23 cellular contexts compared by ENCODE assay signal in the genomic region with DNA sequence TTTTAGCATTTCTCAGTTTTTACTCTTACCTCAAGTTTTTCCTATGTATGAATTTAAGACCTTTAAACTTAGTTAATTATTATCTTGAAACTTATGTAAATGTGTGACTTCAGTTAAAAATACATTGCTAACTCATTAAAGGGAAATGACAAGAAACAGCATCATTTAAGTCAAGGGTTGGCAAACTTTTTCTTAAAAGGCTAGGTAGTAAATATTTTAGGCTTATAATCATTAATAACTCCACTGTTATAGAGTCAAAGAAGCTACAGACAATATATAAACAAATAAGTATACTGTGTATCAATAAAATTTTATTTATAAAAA.
DNase-seq lines count a peak whose midpoint lies in the region; ATAC-seq, FAIRE-seq and TF ChIP-seq lines count a peak whose summit lies in the region.
"Had no signal": no experiment of that assay in that cellular context is flagged by ENCODE, and none has a peak within 500 bp of the region (broad histone marks: within the 10 kb centered on the region; RNA-seq: fewer than 3 reads in every experiment).

No MANE protein-coding gene starts in this region.

- peaks cover 33% of the 10 kb centered on the region for H3K4me1 Mint-ChIP-seq in astrocyte (ENCODE audit: low read depth, unreplicated experiment)

- no peak overlapping the region for H2BK5ac ChIP-seq in trophoblast cell (ENCODE audit: low read depth, low read length, poor library complexity)

- H3K27me3 ChIP-seq in ACC112 (ENCODE audit: insufficient read depth, low read length) (no peaks in the 10 kb centered on the region), HCT116 (ENCODE audit: insufficient read depth, low read length) (no peaks in the 10 kb centered on the region), astrocyte (ENCODE audit: insufficient read depth, low read length) (no peaks in the 10 kb centered on the region), lung (ENCODE audit: control insufficient read depth, insufficient read depth) (no peaks in the 10 kb centered on the region), trophoblast cell (ENCODE audit: insufficient read depth, low read length) (no peaks in the 10 kb centered on the region)
- H3K27me3 ChIP-seq: BLaER1, SJCRH30 had no signal

- H4K8ac ChIP-seq in trophoblast cell (ENCODE audit: low read depth, low read length), result no peak overlapping the region

- POLR2A ChIA-PET in HCT116 (lab: Charles Lee), result no interaction called here

- CTCF ChIA-PET in HCT116 (lab: Charles Lee), result no interaction called here

- H3K23ac ChIP-seq in trophoblast cell (ENCODE audit: low read length), result no peak overlapping the region

- TF ChIP-seq POLR2A in HCT116 (IDR thresholded peaks at IDR 0.05; ENCODE audit: borderline replicate concordance, extremely low read depth, insufficient read depth, insufficient read length), result no peak

- no peak overlapping the region for H3K4ac ChIP-seq in trophoblast cell (ENCODE audit: low read depth, low read length)

- H4K91ac ChIP-seq in trophoblast cell (ENCODE audit: low read depth, low read length), result no peak overlapping the region

- H3K27ac ChIP-seq in ACC112 (ENCODE audit: low read depth, low read length) (peak overlapping the region; percentile 85), HCT116 (ENCODE audit: low read depth, low read length) (peak overlapping the region; percentile 15; the same call in 1 of the 2 replicates), astrocyte (ENCODE audit: low read depth, low read length) (peak overlapping the region; percentile 57), lung (ENCODE audit: low read depth in 1 of 2, low read length in 1 of 2) (no peak overlapping the region), trophoblast cell (ENCODE audit: low read depth, low read length) (no peak overlapping the region)
- H3K27ac ChIP-seq: BLaER1, SJCRH30 had no signal

- H3K27ac Mint-ChIP-seq in astrocyte (ENCODE audit: unreplicated experiment), result no peak overlapping the region
- H3K27ac Mint-ChIP-seq: CD8-positive, alpha-beta T cell had no signal

- H3K79me2 ChIP-seq in ACC112 (ENCODE audit: control insufficient read depth, insufficient read depth, low read length, unreplicated experiment) (no peaks in the 10 kb centered on the region), HCT116 (ENCODE audit: insufficient read depth, low read length) (no peaks in the 10 kb centered on the region), astrocyte (ENCODE audit: insufficient read depth, low read length) (no peaks in the 10 kb centered on the region), trophoblast cell (ENCODE audit: control insufficient read depth, insufficient read depth, low read length, poor library complexity) (no peaks in the 10 kb centered on the region)

- H3K4me3 Mint-ChIP-seq in astrocyte (ENCODE audit: unreplicated experiment), result no peak overlapping the region
- H3K4me3 Mint-ChIP-seq: CD8-positive, alpha-beta T cell; GM23338 had no signal

- H4K12ac ChIP-seq in trophoblast cell (ENCODE audit: low read depth, low read length), result no peak overlapping the region

- DNase-seq in HCT116 (ENCODE audit: low read depth, low spot score), result no peak
- DNase-seq in astrocyte (ENCODE audit: low read depth), result no peak
- DNase-seq in lung (ENCODE audit: low spot score), result no peak
- no peak for DNase-seq in trophoblast cell
- no peak for DNase-seq in T1000 (lab: John Stamatoyannopoulos, UW)
- DNase-seq: CD8-positive, alpha-beta T cell; DMS79; KBM-7; NCI-H1417; NCI-H187 treated with DMSO at 0.1 percent for 48 hours; NCI-H2227 treated with DMSO at 0.1 percent for 48 hours; NCI-H510A treated with DMSO at 0.1 percent for 48 hours; NCI-H774; SJCRH30 had no signal

- BruUV-seq in HCT116 (replicated peaks; lab: Mats Ljungman, UMichigan), result no TSS peak

- no peak overlapping the region for H2BK12ac ChIP-seq in trophoblast cell (ENCODE audit: low read length)

- ATAC-seq in HCT116, result no peak
- peak; percentile 34 for ATAC-seq in lung (ENCODE audit: insufficient read depth, low FRiP score)
- ATAC-seq in HG03159 (IDR thresholded peaks at IDR 0.05; ENCODE audit: unreplicated experiment), result no peak
- no peak for ATAC-seq in GM21528 (IDR thresholded peaks at IDR 0.05; ENCODE audit: low FRiP score, unreplicated experiment)
- ATAC-seq: CD8-positive, alpha-beta T cell; GM23338 had no signal

- H3K36me3 Mint-ChIP-seq in astrocyte (ENCODE audit: low read depth, unreplicated experiment), result no peaks in the 10 kb centered on the region
- H3K36me3 Mint-ChIP-seq: CD8-positive, alpha-beta T cell had no signal

- H3K9me2 ChIP-seq in HCT116 (ENCODE audit: insufficient read depth), result no peaks in the 10 kb centered on the region

- no peak for FAIRE-seq in astrocyte (lab: Jason Lieb, UNC)
- FAIRE-seq: A204.1, D721Med, GM12892, GM18507 had no signal

- peaks cover 2% of the 10 kb centered on the region for H3K9me3 Mint-ChIP-seq in astrocyte (ENCODE audit: unreplicated experiment)

- H3K9ac ChIP-seq in HCT116 (ENCODE audit: low read length) (no peak overlapping the region), astrocyte (ENCODE audit: low read length) (no peak overlapping the region), trophoblast cell (ENCODE audit: low read length) (no peak overlapping the region)
- H3K9ac ChIP-seq: BLaER1 had no signal

- intact Hi-C loops in HCT116 (cut with micrococcal nuclease), result no loop called here

- H3K18ac ChIP-seq in trophoblast cell (ENCODE audit: low read length), result no peak overlapping the region

- H3K4me1 ChIP-seq in ACC112 (ENCODE audit: control insufficient read depth, insufficient read depth, low read length, unreplicated experiment) (peaks cover 39% of the 10 kb centered on the region), HCT116 (ENCODE audit: control insufficient read depth in 1 of 2, insufficient read depth in 2 of 2, low read length in 2 of 2) (peaks cover 8 to 25% of the 10 kb centered on the region in 2 experiments; a peak in 3 of 4 replicates), astrocyte (ENCODE audit: insufficient read depth, low read length) (peaks cover 27% of the 10 kb centered on the region), lung (ENCODE audit: control insufficient read depth in 2 of 2, insufficient read depth in 2 of 2, low read length in 2 of 2) (no peaks in the 10 kb centered on the region), trophoblast cell (ENCODE audit: control insufficient read depth in 1 of 2, insufficient read depth in 2 of 2, low read length in 2 of 2) (peaks cover 2 to 4% of the 10 kb centered on the region in 2 experiments)
- H3K4me1 ChIP-seq: BLaER1 had no signal

- H3K4me3 ChIP-seq in ACC112 (ENCODE audit: low read depth, low read length), result peak overlapping the region; percentile 5; the same call in 1 of the 2 replicates
- H3K4me3 ChIP-seq in HCT116 (replicated peaks in 1 of 2; ENCODE audit: low read depth in 1 of 2, low read length in 2 of 2), result no peak overlapping the region
- no peak overlapping the region for H3K4me3 ChIP-seq in astrocyte (ENCODE audit: insufficient read depth, low read depth, low read length)
- no peak overlapping the region for H3K4me3 ChIP-seq in lung
- H3K4me3 ChIP-seq in trophoblast cell (ENCODE audit: low read depth, low read length), result no peak overlapping the region
- H3K4me3 ChIP-seq: BLaER1, GM23338, SJCRH30 had no signal

- H3K27me3 Mint-ChIP-seq in astrocyte (ENCODE audit: low read depth, unreplicated experiment), result no peaks in the 10 kb centered on the region

- H3K14ac ChIP-seq in trophoblast cell (ENCODE audit: low read length), result no peak overlapping the region

- no peak overlapping the region for H2AK5ac ChIP-seq in trophoblast cell (ENCODE audit: low read length)

- H3K4me2 ChIP-seq in HCT116 (ENCODE audit: low read length) (peak overlapping the region; percentile 41), astrocyte (ENCODE audit: low read length) (peak overlapping the region; percentile 77), trophoblast cell (ENCODE audit: low read length) (no peak overlapping the region)
- H3K4me2 ChIP-seq: BLaER1, GM23338 had no signal

- peaks cover 4% of the 10 kb centered on the region for H3K36me3 ChIP-seq in ACC112 (ENCODE audit: insufficient read depth, low read length)
- H3K36me3 ChIP-seq in HCT116 (ENCODE audit: control insufficient read depth in 1 of 2, insufficient read depth in 2 of 2, low read length in 2 of 2), result no peaks in the 10 kb centered on the region
- no peaks in the 10 kb centered on the region for H3K36me3 ChIP-seq in astrocyte (ENCODE audit: insufficient read depth, low read length)
- no peaks in the 10 kb centered on the region for H3K36me3 ChIP-seq in lung (ENCODE audit: control insufficient read depth in 2 of 2, insufficient read depth in 2 of 2, low read length in 2 of 2)
- no peaks in the 10 kb centered on the region for H3K36me3 ChIP-seq in trophoblast cell (ENCODE audit: control insufficient read depth in 1 of 2, insufficient read depth in 2 of 2, low read length in 2 of 2)
- H3K36me3 ChIP-seq: BLaER1, SJCRH30 had no signal

- no peak overlapping the region for H2BK120ac ChIP-seq in trophoblast cell (ENCODE audit: insufficient read depth, low read length, poor library complexity)

- RAD21 ChIA-PET in HCT116 (lab: Charles Lee; ENCODE audit: low non-redundant PET in 1 of 2, low total read pairs in 2 of 2, uncharacterized antibody in 2 of 2, unreplicated experiment in 2 of 2), result no interaction called here

- H4K20me1 ChIP-seq in HCT116 (ENCODE audit: insufficient read depth) (no peaks in the 10 kb centered on the region), astrocyte (ENCODE audit: insufficient read depth, low read length) (no peaks in the 10 kb centered on the region)
- H4K20me1 ChIP-seq: BLaER1 had no signal

- TF ChIP-seq RAD21 in HCT116 (IDR thresholded peaks at IDR 0.05; ENCODE audit: low read depth), result no peak

- peak overlapping the region; percentile 27 for H2AFZ ChIP-seq in ACC112 (ENCODE audit: low read length, unreplicated experiment)
- H2AFZ ChIP-seq in HCT116 (ENCODE audit: low read depth, low read length, poor library complexity, severe bottlenecking), result peak overlapping the region; percentile 87
- H2AFZ ChIP-seq in astrocyte (ENCODE audit: low read depth, low read length), result no peak overlapping the region
- no peak overlapping the region for H2AFZ ChIP-seq in trophoblast cell (ENCODE audit: insufficient read depth, low read length, poor library complexity)
- H2AFZ ChIP-seq: GM23338 had no signal

- H3K79me1 ChIP-seq in trophoblast cell (ENCODE audit: low read length), result peaks cover 16% of the 10 kb centered on the region

- H3K9me3 ChIP-seq in HCT116 (ENCODE audit: control insufficient read depth in 1 of 2, insufficient read depth in 1 of 2, low read depth in 1 of 2, low read length in 2 of 2) (peaks cover 3 to 8% of the 10 kb centered on the region in 2 experiments; a peak in 2 of 4 replicates), astrocyte (ENCODE audit: insufficient read depth, low read depth, low read length) (no peaks in the 10 kb centered on the region), lung (ENCODE audit: control insufficient read depth in 2 of 2, insufficient read depth in 1 of 2, low read length in 1 of 2) (no peaks in the 10 kb centered on the region), trophoblast cell (ENCODE audit: insufficient read depth, low read depth, low read length) (no peaks in the 10 kb centered on the region)
- H3K9me3 ChIP-seq: BLaER1 had no signal

- TF ChIP-seq CTCF in HCT116 (IDR thresholded peaks at IDR 0.05 in 2 of 3, conservative IDR thresholded peaks at IDR 0.05 in 1 of 3; ENCODE audit: borderline replicate concordance in 1 of 3, insufficient read depth in 1 of 3, low read depth in 2 of 3, low read length in 2 of 3) (no peak), astrocyte (IDR thresholded peaks at IDR 0.05; ENCODE audit: insufficient read depth, low read depth, low read length) (no peak), lung (IDR thresholded peaks at IDR 0.05; ENCODE audit: control extremely low read depth, extremely low read depth) (no peak)

Comparison
In these comparisons a context has a peak if more than half of its experiments do, and no peak if none do; other contexts are left out.
1. H2AFZ ChIP-seq: peak in ACC112 (single experiment) and HCT116 (single experiment); none in astrocyte (single experiment) and trophoblast cell (single experiment).
2. H3K27ac ChIP-seq: peak in ACC112 (single experiment), HCT116 (single experiment) and astrocyte (single experiment); none in lung (0 of 2) and trophoblast cell (single experiment).